31 cellular contexts compared by ENCODE assay signal in the genomic region with DNA sequence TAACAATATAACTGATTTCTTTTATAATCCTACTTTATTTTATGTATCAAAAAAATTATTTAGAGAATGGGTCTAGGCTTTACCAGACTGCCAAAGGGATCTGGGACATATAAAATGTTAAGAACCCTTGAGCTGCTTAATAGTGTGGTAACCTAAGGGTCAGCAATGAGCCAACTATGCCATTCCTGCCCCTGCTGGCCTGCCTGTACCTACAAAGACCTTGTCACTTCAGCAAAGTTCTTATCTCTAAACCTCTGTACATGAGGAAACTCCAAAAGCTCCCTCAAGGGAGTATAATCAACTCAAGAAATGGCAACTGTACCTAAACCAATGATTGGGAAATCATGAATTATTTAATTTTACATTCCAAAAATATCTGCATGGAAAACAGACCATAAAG.
"Had no signal": no experiment of that assay in that cellular context is flagged by ENCODE, and none has a peak within 500 bp of the region (broad histone marks: within the 10 kb centered on the region; RNA-seq: fewer than 3 reads in every experiment).

No MANE protein-coding gene starts in this region.

- H3K9me3 ChIP-seq: adrenal gland, ascending aorta had no signal

- ATAC-seq: activated CD8-positive, alpha-beta T cell treated with anti-CD3 and anti-CD28 coated beads for 36 hours; activated naive CD4-positive, alpha-beta T cell treated with anti-CD3 and anti-CD28 coated beads, Interleukin-2, amount 50 U/mL, for 72 hours; activated T-cell treated with anti-CD3 and anti-CD28 coated beads, Interleukin-2, amount 50 U/mL, for 4 hours; activated T-cell treated with anti-CD3 and anti-CD28 coated beads, Interleukin-2, amount 50 U/mL, for 72 hours; activated T-helper 17 cell treated with anti-CD3 and anti-CD28 coated beads, Interleukin-2, amount 50 U/mL, for 72 hours had no signal

- DNase-seq: activated B cell treated with CpG ODN at 0.5 μM for 24 hours; activated CD4-positive, alpha-beta memory T cell treated with anti-CD3 and anti-CD28 coated beads for 36 hours; activated CD4-positive, alpha-beta T cell treated with anti-CD3 and anti-CD28 coated beads for 4 hours; activated CD4-positive, alpha-beta T cell treated with anti-CD3 and anti-CD28 coated beads, Interleukin-2, amount 10 ng/mL, durations not matched to agents 24 days and 14 days; activated CD4-positive, alpha-beta T cell treated with anti-CD3 and anti-CD28 coated beads, Interleukin-2, amount 50 U/mL, for 1 hour; activated CD4-positive, alpha-beta T cell treated with anti-CD3 and anti-CD28 coated beads, Interleukin-2, amount 50 U/mL, for 4 hours; activated CD4-positive, CD25-positive, alpha-beta regulatory T cell treated with anti-CD3 and anti-CD28 coated beads, Interleukin-2, amount 50 U/mL, for 72 hours; activated CD8-positive, alpha-beta memory T cell treated with anti-CD3 and anti-CD28 coated beads, Interleukin-2, amount 50 U/mL, for 4 hours; activated CD8-positive, alpha-beta T cell treated with anti-CD3 and anti-CD28 coated beads for 36 hours; activated effector memory CD4-positive, alpha-beta T cell treated with anti-CD3 and anti-CD28 coated beads, Interleukin-2, amount 50 U/mL, for 16 hours; activated gamma-delta T cell treated with Interleukin-2 at 50 U/mL for 16 hours; activated naive CD4-positive, alpha-beta T cell; activated naive CD4-positive, alpha-beta T cell treated with anti-CD3 and anti-CD28 coated beads for 36 hours; activated naive CD4-positive, alpha-beta T cell treated with anti-CD3 and anti-CD28 coated beads, Interleukin-2, amount 50 U/mL, for 16 hours; activated naive CD8-positive, alpha-beta T cell treated with anti-CD3 and anti-CD28 coated beads for 36 hours; activated T-cell treated with anti-CD3 and anti-CD28 coated beads for 4 hours; activated T-cell treated with anti-CD3 and anti-CD28 coated beads, Interleukin-2, amount 50 U/mL, for 1 hour; activated T-cell treated with anti-CD3 and anti-CD28 coated beads, Interleukin-2, amount 50 U/mL, for 4 hours; activated T-cell treated with anti-CD3 and anti-CD28 coated beads, Interleukin-2, amount 50 U/mL, for 72 hours; adrenal gland; amniotic stem cell; caudate nucleus; cerebellar nuclear complex; T-helper 1 cell; T-helper 2 cell; T-helper 9 cell had no signal

- H3K36me3 ChIP-seq: adrenal gland, ascending aorta, cardiac muscle cell had no signal

- H3K27ac ChIP-seq: adrenal gland, ascending aorta, cardiac muscle cell, VCaP had no signal

- H3K4me1 ChIP-seq: adrenal gland, ascending aorta had no signal

- H3K27me3 ChIP-seq: adrenal gland, ascending aorta, cardiac muscle cell had no signal

- H3K4me3 ChIP-seq: adrenal gland, ascending aorta, cardiac muscle cell had no signal
